In the genomic region with DNA sequence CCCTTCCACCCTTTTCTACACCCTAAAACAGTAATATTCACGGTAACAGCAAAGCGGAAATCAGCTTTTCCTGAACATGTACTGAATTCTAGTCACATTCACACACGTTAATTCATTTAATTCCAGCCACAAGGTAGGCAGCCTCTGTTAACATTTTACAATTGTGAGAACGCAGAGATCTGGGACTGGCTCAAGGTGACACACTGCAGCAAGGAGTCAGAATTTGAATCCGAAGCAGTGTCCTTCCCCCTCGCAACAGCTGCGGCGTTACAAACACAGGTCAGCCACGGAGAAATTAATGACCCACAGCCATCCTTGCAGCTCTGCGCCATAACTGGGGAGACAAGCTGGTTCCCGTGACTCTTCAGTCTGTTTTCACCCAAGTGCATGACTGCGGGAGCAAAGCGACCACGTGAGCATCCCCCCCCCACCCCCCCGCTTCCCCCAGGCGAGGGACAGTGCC, we compare ENCODE assay signal across 8 cellular contexts. TPM values are rescaled to one million over a fixed set of nuclear protein-coding genes. Genes with fewer than 3 reads are reported as not detected.
DNase-seq lines count a peak whose midpoint lies in the region; FAIRE-seq and TF ChIP-seq lines count a peak whose summit lies in the region.

No MANE protein-coding gene starts in this region.

- H3K36me3 ChIP-seq in SJSA1 (peaks cover 40% of the 10 kb centered on the region), neural progenitor cell (peaks cover 19% of the 10 kb centered on the region)

- H3K27ac Mint-ChIP-seq in activated naive CD4-positive, alpha-beta T cell treated with anti-CD3 and anti-CD28 coated beads, Interleukin-2, amount 10 ng/mL, durations not matched to agents 7 days and 5 days: peak overlapping the region; percentile 93
- H3K27ac Mint-ChIP-seq in neural progenitor cell: no peak overlapping the region

- peaks cover 15% of the 10 kb centered on the region for H4K20me1 ChIP-seq in neural progenitor cell (ENCODE audit: low read depth)

- H3K79me2 ChIP-seq in neural progenitor cell (ENCODE audit: low read depth): peaks cover 41% of the 10 kb centered on the region

- H3K4me3 Mint-ChIP-seq in activated naive CD4-positive, alpha-beta T cell treated with anti-CD3 and anti-CD28 coated beads, Interleukin-2, amount 10 ng/mL, durations not matched to agents 7 days and 5 days: peak overlapping the region; percentile 99
- peak overlapping the region; percentile 90 for H3K4me3 Mint-ChIP-seq in neural progenitor cell

- H3K27me3 ChIP-seq in SJSA1 (replicated peaks) (no peaks in the 10 kb centered on the region), neural progenitor cell (peaks cover 28% of the 10 kb centered on the region)

- CTCF ChIA-PET in activated naive CD4-positive, alpha-beta T cell treated with anti-CD3 and anti-CD28 coated beads, Interleukin-2, amount 10 ng/mL, durations not matched to agents 7 days and 5 days (lab: Charles Lee): interaction anchor here (0.7 to 9.8 kb wide), 5 partner anchors 9 to 164 kb away, joined by 3 to 154 read pairs (median 18); no protein-coding TSS in a partner anchor

- H3K27me3 Mint-ChIP-seq in activated naive CD4-positive, alpha-beta T cell treated with anti-CD3 and anti-CD28 coated beads, Interleukin-2, amount 10 ng/mL, durations not matched to agents 7 days and 5 days: no peaks in the 10 kb centered on the region
- peaks cover 10% of the 10 kb centered on the region for H3K27me3 Mint-ChIP-seq in neural progenitor cell (ENCODE audit: insufficient read depth, low read depth)

- no peaks in the 10 kb centered on the region for H3K9me3 Mint-ChIP-seq in activated naive CD4-positive, alpha-beta T cell treated with anti-CD3 and anti-CD28 coated beads, Interleukin-2, amount 10 ng/mL, durations not matched to agents 7 days and 5 days
- no peaks in the 10 kb centered on the region for H3K9me3 Mint-ChIP-seq in neural progenitor cell

- DNase-seq in activated naive CD4-positive, alpha-beta T cell treated with anti-CD3 and anti-CD28 coated beads, Interleukin-2, amount 10 ng/mL, durations not matched to agents 7 days and 5 days: no peak
- DNase-seq in activated naive CD4-positive, alpha-beta T cell treated with anti-CD3 and anti-CD28 coated beads, Interleukin-2, amount 50 U/mL, for 16 hours: no peak
- no peak for DNase-seq in SJSA1 (ENCODE audit: low read depth in 1 of 2, low spot score in 2 of 2)
- DNase-seq in epithelial cell of esophagus (ENCODE audit: low read depth): no peak
- DNase-seq in neural progenitor cell (ENCODE audit: low spot score): no peak
- DNase-seq in stimulated activated CD8-positive, alpha-beta memory T cell treated with anti-CD3 and anti-CD28 coated beads, Interleukin-4, amount 100 ng/mL, for 48 hours: no peak
- DNase-seq in NCI-H2107 treated with DMSO at 0.1 percent for 48 hours (lab: John Stamatoyannopoulos, UW; ENCODE audit: unreplicated experiment): no peak
- no peak for DNase-seq in D721Med (ENCODE audit: insufficient read length, low spot score)

- H3K4me2 ChIP-seq in neural progenitor cell: peak overlapping the region; percentile 81

- H3K36me3 Mint-ChIP-seq in activated naive CD4-positive, alpha-beta T cell treated with anti-CD3 and anti-CD28 coated beads, Interleukin-2, amount 10 ng/mL, durations not matched to agents 7 days and 5 days: peaks cover 54% of the 10 kb centered on the region
- H3K36me3 Mint-ChIP-seq in neural progenitor cell: peaks cover 20% of the 10 kb centered on the region

- H3F3A ChIP-seq in neural progenitor cell (ENCODE audit: low read depth): peaks cover 4% of the 10 kb centered on the region

- H3K27ac ChIP-seq in SJSA1: peak overlapping the region; percentile 84
- no peak overlapping the region for H3K27ac ChIP-seq in neural progenitor cell

- no peak for FAIRE-seq in D721Med (lab: Jason Lieb, UNC)

- H2AFZ ChIP-seq in neural progenitor cell (replicated peaks): no peak overlapping the region

- H3K4me1 ChIP-seq in SJSA1 (replicated peaks): peaks cover 72% of the 10 kb centered on the region
- H3K4me1 ChIP-seq in neural progenitor cell: peaks cover 26% of the 10 kb centered on the region

- peak overlapping the region; percentile 85 for H3K4me3 ChIP-seq in SJSA1
- peak overlapping the region; percentile 58 for H3K4me3 ChIP-seq in epithelial cell of esophagus (ENCODE audit: low read length)
- H3K4me3 ChIP-seq in neural progenitor cell: peak overlapping the region; percentile 91

- TF ChIP-seq CTCF in epithelial cell of esophagus (IDR thresholded peaks at IDR 0.05; ENCODE audit: insufficient read depth, low read depth, low read length, missing control alignments): no peak
- no peak for TF ChIP-seq CTCF in neural progenitor cell (IDR thresholded peaks at IDR 0.05)
- TF ChIP-seq CTCF in D721Med (IDR thresholded peaks at IDR 0.05; ENCODE audit: insufficient read depth, missing control alignments): no peak

- H3K4me1 Mint-ChIP-seq in activated naive CD4-positive, alpha-beta T cell treated with anti-CD3 and anti-CD28 coated beads, Interleukin-2, amount 10 ng/mL, durations not matched to agents 7 days and 5 days: peaks cover 69% of the 10 kb centered on the region
- peaks cover 41% of the 10 kb centered on the region for H3K4me1 Mint-ChIP-seq in neural progenitor cell

- no peak overlapping the region for H3K9ac ChIP-seq in neural progenitor cell

- H3K9me3 ChIP-seq in SJSA1 (replicated peaks) (no peaks in the 10 kb centered on the region), neural progenitor cell (ENCODE audit: low read depth) (no peaks in the 10 kb centered on the region)

RNA-seq across cellular contexts. Expression of a gene that starts 0.8 kb away (rescaled TPM):
- total RNA-seq in SJSA1 (2014; rRNA removed; shearing (Covaris generic)): 47.4 and 48.3 TPM in 2 replicates
- total RNA-seq in neural progenitor cell (ENCODE audit: low replicate concordance): 46.1 and 61.1 TPM in 2 replicates
